Comparison of ENCODE assay signal across 2 cellular contexts in the genomic region with DNA sequence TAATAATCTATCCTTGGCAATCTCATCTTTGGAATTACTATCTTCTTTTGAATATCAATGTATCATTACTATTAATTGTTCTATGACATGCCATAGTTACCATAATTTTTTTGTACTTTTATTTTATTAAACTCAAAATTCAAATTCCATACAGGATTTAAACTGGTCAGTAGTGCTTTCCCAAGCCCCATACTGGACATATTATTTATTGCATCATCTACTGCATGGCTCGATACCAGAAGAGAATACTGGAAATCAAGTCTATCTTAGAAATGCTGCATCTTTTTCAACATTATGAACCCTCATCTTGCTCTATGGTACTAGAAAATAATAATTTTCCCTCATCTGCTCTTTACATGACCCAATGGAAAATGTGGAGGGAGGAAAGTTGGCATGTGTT.
TF ChIP-seq lines count a peak whose summit lies in the region.

No MANE protein-coding gene starts in this region.

TF ChIP-seq in HCT116, 20 proteins besides CTCF, POLR2A, EP300 and RAD21:
- TF ChIP-seq EZH2phosphoT487 (IDR thresholded peaks at IDR 0.05; ENCODE audit: borderline replicate concordance) (no peak), YY1 (IDR thresholded peaks at IDR 0.05; ENCODE audit: extremely low read depth, insufficient replicate concordance, low read depth, low read length) (no peak), ZNF274 (IDR thresholded peaks at IDR 0.05; ENCODE audit: low read depth, low read length) (no peak), FOSL1 (IDR thresholded peaks at IDR 0.05; ENCODE audit: low read depth) (no peak), TCF7L2 (IDR thresholded peaks at IDR 0.05; ENCODE audit: borderline replicate concordance, extremely low read depth, insufficient read depth, insufficient read length) (no peak), CEBPB (IDR thresholded peaks at IDR 0.05; ENCODE audit: low read depth) (no peak), POLR2AphosphoS5 (IDR thresholded peaks at IDR 0.05; ENCODE audit: low read depth, low read length) (no peak), EGR1 (IDR thresholded peaks at IDR 0.05; ENCODE audit: low read depth) (no peak), ELF1 (IDR thresholded peaks at IDR 0.05; ENCODE audit: borderline replicate concordance, low read depth) (no peak)
- TF ChIP-seq, protein P1, sequence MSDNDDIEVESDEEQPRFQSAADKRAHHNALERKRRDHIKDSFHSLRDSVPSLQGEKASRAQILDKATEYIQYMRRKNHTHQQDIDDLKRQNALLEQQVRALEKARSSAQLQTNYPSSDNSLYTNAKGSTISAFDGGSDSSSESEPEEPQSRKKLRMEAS (IDR thresholded peaks at IDR 0.05) = no peak

TF ChIP-seq in IMR-90, 13 proteins besides CTCF, POLR2A, EP300 and RAD21:
- TF ChIP-seq FOS (IDR thresholded peaks at IDR 0.05; ENCODE audit: low read depth, low read length) = no peak
- TF ChIP-seq CEBPB (IDR thresholded peaks at IDR 0.05; ENCODE audit: low read depth, low read length) = peak; percentile 58
- no peak for TF ChIP-seq SMC3 (IDR thresholded peaks at IDR 0.05; ENCODE audit: low read depth, low read length)
